ENCODE assay signal across 1 cellular context in genomic region chrX:136057567-136057966, GRCh38.
TF ChIP-seq lines count a peak whose summit lies in the region.

No MANE protein-coding gene starts in this region.

TF ChIP-seq in HEK293, 187 proteins besides CTCF, POLR2A, EP300 and RAD21 (continued from another document and continues in another):
- TF ChIP-seq ZNF518A (tag by site-specific recombination; conservative IDR thresholded peaks at IDR 0.05; ENCODE audit: low read depth) (no peak), ZNF785 (tag by site-specific recombination; IDR thresholded peaks at IDR 0.05) (no peak), ZNF280C (tag by site-specific recombination; IDR thresholded peaks at IDR 0.05) (no peak), ZNF2 (tag by site-specific recombination; IDR thresholded peaks at IDR 0.05) (peak; percentile 45; the same call in 1 of the 2 replicates), ZNF654 (tag by site-specific recombination; IDR thresholded peaks at IDR 0.05; ENCODE audit: low read depth) (peak; percentile 16; the same call in 1 of the 2 replicates), ZNF433 (tag by site-specific recombination; IDR thresholded peaks at IDR 0.05; ENCODE audit: low read depth) (no peak), MYNN (tag by site-specific recombination; IDR thresholded peaks at IDR 0.05; ENCODE audit: borderline replicate concordance) (no peak), ZNF623 (tag by site-specific recombination; IDR thresholded peaks at IDR 0.05) (no peak), ZNF76 (tag by site-specific recombination; IDR thresholded peaks at IDR 0.05; ENCODE audit: borderline replicate concordance, low read depth) (0 out of 2 replicates have a peak, but pooled peaks have one; percentile 27), ZNF639 (tag by site-specific recombination; IDR thresholded peaks at IDR 0.05) (peak; percentile 88), ZNF132 (tag by site-specific recombination; IDR thresholded peaks at IDR 0.05; ENCODE audit: borderline replicate concordance) (no peak), ZNF148 (tag by site-specific recombination; IDR thresholded peaks at IDR 0.05; ENCODE audit: borderline replicate concordance) (no peak), ZNF658 (tag by site-specific recombination; IDR thresholded peaks at IDR 0.05) (no peak), ZNF521 (tag by site-specific recombination; IDR thresholded peaks at IDR 0.05) (no peak), ZNF645 (tag by site-specific recombination; IDR thresholded peaks at IDR 0.05) (no peak), ZNF121 (tag by site-specific recombination; IDR thresholded peaks at IDR 0.05) (no peak), ZNF10 (tag by site-specific recombination; IDR thresholded peaks at IDR 0.05) (peak; percentile 83), GFI1B (tag by site-specific recombination; IDR thresholded peaks at IDR 0.05) (peak; percentile 97), ZFP41 (tag by site-specific recombination; IDR thresholded peaks at IDR 0.05; ENCODE audit: borderline replicate concordance) (no peak), ZNF26 (tag by site-specific recombination; IDR thresholded peaks at IDR 0.05) (no peak), EGR2 (tag by site-specific recombination; IDR thresholded peaks at IDR 0.05; ENCODE audit: low read depth) (no peak), ZNF404 (tag by site-specific recombination; IDR thresholded peaks at IDR 0.05) (no peak), ZBTB6 (tag by site-specific recombination; IDR thresholded peaks at IDR 0.05) (no peak), ZNF670 (tag by site-specific recombination; IDR thresholded peaks at IDR 0.05; ENCODE audit: low read depth) (no peak), ZNF211 (tag by site-specific recombination; IDR thresholded peaks at IDR 0.05; ENCODE audit: low read depth) (no peak), ZNF175 (tag by site-specific recombination; IDR thresholded peaks at IDR 0.05) (no peak), ZNF221 (tag by site-specific recombination; IDR thresholded peaks at IDR 0.05; ENCODE audit: borderline replicate concordance) (no peak), WT1 (tag by site-specific recombination; IDR thresholded peaks at IDR 0.05) (peak; percentile 96), ZNF830 (tag by site-specific recombination; IDR thresholded peaks at IDR 0.05; ENCODE audit: low read depth) (no peak), SP2 (tag by site-specific recombination; IDR thresholded peaks at IDR 0.05) (no peak; the same call in 1 of the 2 replicates), REPIN1 (tag by site-specific recombination; IDR thresholded peaks at IDR 0.05; ENCODE audit: low read depth) (no peak), ZNF274 (IDR thresholded peaks at IDR 0.05; ENCODE audit: low read length) (no peak), ZNF274 (tag by site-specific recombination; IDR thresholded peaks at IDR 0.05; ENCODE audit: borderline replicate concordance) (no peak), ZBTB44 (tag by site-specific recombination; IDR thresholded peaks at IDR 0.05) (peak; percentile 84), ZNF701 (tag by site-specific recombination; IDR thresholded peaks at IDR 0.05) (no peak), KLF9 (tag by site-specific recombination; IDR thresholded peaks at IDR 0.05; ENCODE audit: low read depth) (no peak), OVOL3 (tag by site-specific recombination; IDR thresholded peaks at IDR 0.05) (peak; percentile 94), HIC1 (tag by site-specific recombination; IDR thresholded peaks at IDR 0.05) (peak; percentile 98), KLF7 (tag by site-specific recombination; IDR thresholded peaks at IDR 0.05; ENCODE audit: borderline replicate concordance) (0 out of 2 replicates have a peak, but pooled peaks have one; percentile 76), ZBTB48 (tag by site-specific recombination; IDR thresholded peaks at IDR 0.05) (no peak), GLI4 (tag by site-specific recombination; IDR thresholded peaks at IDR 0.05) (no peak), ZBTB7A (tag by site-specific recombination; IDR thresholded peaks at IDR 0.05; ENCODE audit: low read depth) (no peak), ZNF510 (tag by site-specific recombination; IDR thresholded peaks at IDR 0.05; ENCODE audit: insufficient replicate concordance) (no peak), HOXD13 (CRISPR knock-in tag; IDR thresholded peaks at IDR 0.05; ENCODE audit: borderline replicate concordance) (no peak), ZNF214 (tag by site-specific recombination; IDR thresholded peaks at IDR 0.05; ENCODE audit: borderline replicate concordance) (no peak), ZNF664 (tag by site-specific recombination; IDR thresholded peaks at IDR 0.05) (no peak), ZNF24 (tag by site-specific recombination; IDR thresholded peaks at IDR 0.05) (peak; percentile 85)
